In the genomic region with DNA sequence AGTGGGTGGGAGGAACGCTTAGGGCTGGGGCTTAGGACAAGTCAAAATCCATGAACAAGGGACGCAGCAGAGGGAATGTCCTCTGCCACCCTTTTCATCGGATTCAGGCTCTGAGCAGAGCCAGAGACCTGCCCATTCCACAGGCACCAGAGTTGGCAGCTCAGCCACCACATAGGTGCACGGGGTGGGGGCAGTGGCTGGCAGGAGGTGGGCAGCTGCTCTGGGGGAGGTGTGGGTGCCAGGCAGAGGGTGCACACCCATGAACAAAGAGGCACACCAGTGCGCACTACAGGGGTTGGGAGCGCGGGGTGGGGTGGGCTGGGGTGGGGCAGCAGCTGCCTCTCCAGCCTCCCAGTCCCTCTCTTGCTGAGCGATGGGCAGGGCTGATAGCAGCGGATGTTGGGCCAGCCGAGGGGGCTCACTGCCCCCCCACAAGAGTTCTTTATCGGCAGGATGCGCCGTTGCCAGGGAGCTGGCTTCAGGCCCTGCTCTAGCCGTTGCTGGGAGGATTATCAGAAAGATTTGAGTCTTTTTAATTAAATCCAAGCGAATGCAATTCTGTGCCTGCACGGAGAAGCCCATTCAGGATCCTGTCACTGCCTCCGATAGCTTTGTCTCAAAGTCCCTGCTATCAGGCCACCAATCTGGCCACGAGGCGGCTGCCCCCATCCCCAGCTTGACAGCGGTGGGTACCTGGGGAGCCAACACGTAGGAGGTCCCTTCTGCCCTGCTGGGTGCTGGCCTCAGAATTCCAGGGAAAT, we compare ENCODE assay signal across 11 cellular contexts.
"Had no signal": no experiment of that assay in that cellular context is flagged by ENCODE, and none has a peak within 500 bp of the region (broad histone marks: within the 10 kb centered on the region; RNA-seq: fewer than 3 reads in every experiment).

No MANE protein-coding gene starts in this region.

- H3K9me3 Mint-ChIP-seq: dendritic cell treated with granulocyte-macrophage colony-stimulating factor and Interleukin-4, amounts not matched to agents 40 ng/mL and 50 ng/mL, for 4 days had no signal

- DNase-seq: activated CD4-positive, CD25-positive, alpha-beta regulatory T cell treated with anti-CD3 and anti-CD28 coated beads, Interleukin-2, amount 50 U/mL, for 72 hours; activated naive CD4-positive, alpha-beta T cell; cerebellar nuclear complex; effector memory CD4-positive, alpha-beta T cell; foreskin melanocyte; heart left ventricle; left colon; midbrain; stimulated activated CD4-positive, alpha-beta T cell treated with anti-CD3 and anti-CD28 coated beads, Interleukin-12 subunit alpha, Interleukin-12 subunit beta, amount 100 ng/mL, for 4 hours; stimulated activated CD4-positive, alpha-beta T cell treated with anti-CD3 and anti-CD28 coated beads, Interleukin-2, amount 100 ng/mL, for 24 hours had no signal

- H3K4me3 Mint-ChIP-seq: dendritic cell treated with granulocyte-macrophage colony-stimulating factor and Interleukin-4, amounts not matched to agents 40 ng/mL and 50 ng/mL, for 4 days had no signal

- ATAC-seq: heart left ventricle, left colon had no signal
